In the genomic region with DNA sequence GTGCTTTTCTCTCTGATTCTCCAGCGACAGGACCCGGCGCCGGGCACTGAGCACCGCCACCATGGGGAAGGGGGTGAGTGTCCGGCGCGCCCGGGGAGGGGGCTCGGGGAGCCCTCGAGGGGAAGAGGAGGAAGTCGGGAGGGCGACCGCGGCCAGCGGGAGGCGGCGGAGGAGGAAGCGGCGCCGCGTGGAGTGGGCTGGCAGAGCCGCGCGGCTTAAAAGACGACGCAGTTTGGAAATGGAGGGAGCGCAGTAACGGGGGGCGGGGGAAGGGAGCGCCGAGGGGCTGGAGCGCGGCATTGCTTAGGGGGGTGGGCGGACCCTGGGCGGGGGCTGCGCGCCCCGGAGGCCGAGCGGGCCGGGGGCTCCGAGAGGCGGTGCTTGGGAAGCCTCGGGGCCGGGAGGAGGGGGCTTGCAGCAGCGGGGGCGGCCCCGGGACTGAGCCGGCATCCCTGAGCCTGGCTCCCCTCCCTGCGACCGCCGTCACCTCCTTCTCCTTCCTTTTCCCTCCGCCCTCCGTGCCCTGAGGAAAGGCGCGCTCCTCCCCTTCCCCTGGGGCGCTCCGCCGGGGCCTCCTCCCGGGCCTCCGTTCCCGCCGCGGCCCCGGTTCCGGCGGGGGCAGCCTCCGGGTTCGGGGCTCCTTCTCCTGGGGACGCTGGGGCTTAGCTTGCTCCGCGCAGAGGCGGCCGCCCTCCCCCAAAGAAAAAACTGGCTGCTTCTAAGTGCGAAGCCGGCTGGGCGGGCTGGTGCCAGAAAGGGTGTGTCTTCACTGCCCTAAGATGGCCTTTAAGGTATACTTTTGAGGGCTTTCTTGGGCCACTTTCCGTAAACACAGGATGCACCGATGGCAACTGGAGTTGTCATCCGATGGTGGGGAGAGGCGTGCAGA, we compare ENCODE assay signal across 8 cellular contexts. TPM values are rescaled to one million over a fixed set of nuclear protein-coding genes. Genes with fewer than 3 reads are reported as not detected.
DNase-seq lines count a peak whose midpoint lies in the region; ATAC-seq and TF ChIP-seq lines count a peak whose summit lies in the region.

No MANE protein-coding gene starts in this region.

- intact Hi-C loops in activated B cell treated with CpG ODN at 0.5 μM for 24 hours (cut with micrococcal nuclease) (loop anchor here (1.0 to 10.0 kb wide), 11 partner anchors 17 to 1289 kb away; a partner anchor contains a TSS), left lung (cut with DNase I) (no loop called here)

- POLR2A ChIA-PET in CD8-positive, alpha-beta memory T cell (lab: Charles Lee), result interaction anchor here (0.7 to 4.0 kb wide), 5 partner anchors 10 to 125 kb away, joined by 3 to 16 read pairs (median 4); no protein-coding TSS in a partner anchor
- POLR2A ChIA-PET in activated B cell treated with CpG ODN at 0.5 μM for 24 hours (lab: Charles Lee), result interaction anchor here (0.6 to 2.2 kb wide), 13 partner anchors 8 to 1233 kb away, joined by 3 to 9 read pairs (median 4); no protein-coding TSS in a partner anchor

- H3K27me3 Mint-ChIP-seq in CD8-positive, alpha-beta memory T cell, result peaks cover 0 to 2% of the 10 kb centered on the region in 2 donors
- H3K27me3 Mint-ChIP-seq in activated B cell treated with CpG ODN at 0.5 μM for 24 hours, result peaks cover 2% of the 10 kb centered on the region

- H3K4me3 ChIP-seq in CD8-positive, alpha-beta memory T cell (ENCODE audit: low read length), result peak overlapping the region; percentile 67
- peak overlapping the region; percentile 77 to 89 for H3K4me3 ChIP-seq in left lung

- ATAC-seq in GM21619 (IDR thresholded peaks at IDR 0.05; ENCODE audit: unreplicated experiment), result peak; percentile 6
- ATAC-seq in activated B cell treated with CpG ODN at 0.5 μM for 24 hours (ENCODE audit: low read depth), result peak; percentile 13
- peak; percentile 28 for ATAC-seq in left lung

- TF ChIP-seq CTCF in activated B cell treated with CpG ODN at 0.5 μM for 24 hours (IDR thresholded peaks at IDR 0.05) (no peak), left lung (IDR thresholded peaks at IDR 0.05) (no peak)

- no peaks in the 10 kb centered on the region for H3K36me3 ChIP-seq in CD8-positive, alpha-beta memory T cell (ENCODE audit: insufficient read depth, low read length)
- no peaks in the 10 kb centered on the region for H3K36me3 ChIP-seq in left lung

- H3K27ac ChIP-seq in CD8-positive, alpha-beta memory T cell (ENCODE audit: low read depth, low read length), result peak overlapping the region; percentile 79
- H3K27ac ChIP-seq in cingulate gyrus (ENCODE audit: low read depth, low read length), result peak overlapping the region; percentile 83
- H3K27ac ChIP-seq in left lung, result peak overlapping the region; percentile 94 to 98

- peaks cover 45% of the 10 kb centered on the region for H3K4me1 ChIP-seq in CD8-positive, alpha-beta memory T cell (ENCODE audit: insufficient read depth, low read length)
- peaks cover 41 to 59% of the 10 kb centered on the region in 2 donors for H3K4me1 ChIP-seq in left lung

- H3K9me3 Mint-ChIP-seq in CD8-positive, alpha-beta memory T cell, result no peaks in the 10 kb centered on the region
- H3K9me3 Mint-ChIP-seq in activated B cell treated with CpG ODN at 0.5 μM for 24 hours, result no peaks in the 10 kb centered on the region

- CTCF ChIA-PET in CD8-positive, alpha-beta memory T cell (lab: Charles Lee), result interaction anchor here (2.0 to 2.5 kb wide), 2 partner anchors 10 to 45 kb away, joined by 5 to 11 read pairs; no protein-coding TSS in a partner anchor
- CTCF ChIA-PET in activated B cell treated with CpG ODN at 0.5 μM for 24 hours (lab: Charles Lee), result no interaction called here

- peaks cover 0 to 14% (median 0%) of the 10 kb centered on the region in 3 donors for H3K36me3 Mint-ChIP-seq in CD8-positive, alpha-beta memory T cell
- peaks cover 5% of the 10 kb centered on the region for H3K36me3 Mint-ChIP-seq in activated B cell treated with CpG ODN at 0.5 μM for 24 hours (ENCODE audit: low read depth)

- H3K4me1 Mint-ChIP-seq in CD8-positive, alpha-beta memory T cell, result peaks cover 45 to 55% (median 50%) of the 10 kb centered on the region in 3 donors
- peaks cover 46% of the 10 kb centered on the region for H3K4me1 Mint-ChIP-seq in activated B cell treated with CpG ODN at 0.5 μM for 24 hours

- H3K4me3 Mint-ChIP-seq in CD8-positive, alpha-beta memory T cell, result peak overlapping the region; percentile 89 to 98 (median 97)
- H3K4me3 Mint-ChIP-seq in activated B cell treated with CpG ODN at 0.5 μM for 24 hours, result peak overlapping the region; percentile 91

- peak; percentile 47 to 82 (median 59) for DNase-seq in CD8-positive, alpha-beta memory T cell
- peak; percentile 44 for DNase-seq in NCI-H1092 treated with DMSO at 0.1 percent for 48 hours (lab: John Stamatoyannopoulos, UW)
- peak; percentile 54 for DNase-seq in activated B cell treated with CpG ODN at 0.5 μM for 24 hours
- peak; percentile 73 to 93 for DNase-seq in left lung
- peak; percentile 38 to 39 for DNase-seq in stimulated activated CD4-positive, alpha-beta T cell treated with anti-CD3 and anti-CD28 coated beads, Interleukin-2, amount 100 ng/mL, for 48 hours
- no peak for DNase-seq in HuH-7 (ENCODE audit: low spot score)

- H3K27ac Mint-ChIP-seq in CD8-positive, alpha-beta memory T cell, result peak overlapping the region; percentile 95 to 99 (median 97)
- peak overlapping the region; percentile 94 for H3K27ac Mint-ChIP-seq in activated B cell treated with CpG ODN at 0.5 μM for 24 hours

- H3K27me3 ChIP-seq in CD8-positive, alpha-beta memory T cell (ENCODE audit: insufficient read depth, low read length, poor library complexity, severe bottlenecking), result no peaks in the 10 kb centered on the region
- H3K27me3 ChIP-seq in left lung, result no peaks in the 10 kb centered on the region

- no peaks in the 10 kb centered on the region for H3K9me3 ChIP-seq in CD8-positive, alpha-beta memory T cell (ENCODE audit: low read length)
- no peaks in the 10 kb centered on the region for H3K9me3 ChIP-seq in left lung

RNA-seq across cellular contexts. Expression of a gene that starts 0.7 kb away (rescaled TPM):
- 100 to 1,000 TPM; 259 to 263 TPM for total RNA-seq in CD8-positive, alpha-beta memory T cell
- 58.0 TPM for polyA plus RNA-seq in CD8-positive, alpha-beta memory T cell
- total RNA-seq in activated B cell treated with CpG ODN at 0.5 μM for 24 hours, result 139 and 151 TPM in 2 replicates
- total RNA-seq in left lung, result 100 to 1,000 TPM; 686 to 731 TPM
